3 cellular contexts compared by ENCODE assay signal in genomic region chr3:65935724-65936123, GRCh38.
A peak's percentile ranks its signal among the peaks of the same experiment; 100 is the strongest.
TF ChIP-seq lines count a peak whose summit lies in the region.

No MANE protein-coding gene starts in this region.

TF ChIP-seq in HEK293, 187 proteins besides CTCF, POLR2A, EP300 and RAD21:
- TF ChIP-seq ZNF623 (tag by site-specific recombination; IDR thresholded peaks at IDR 0.05) (no peak), REST (tag by site-specific recombination; IDR thresholded peaks at IDR 0.05) (peak; percentile 80)

TF ChIP-seq in GM12878, 131 proteins besides CTCF, POLR2A, EP300 and RAD21:
- TF ChIP-seq BACH1 (IDR thresholded peaks at IDR 0.05; ENCODE audit: borderline replicate concordance), result no peak
- peak; percentile 48; the same call in 1 of the 2 replicates for TF ChIP-seq REST (IDR thresholded peaks at IDR 0.05; ENCODE audit: low read depth, low read length)

TF ChIP-seq in HepG2, 621 proteins besides CTCF, POLR2A, EP300 and RAD21:
- TF ChIP-seq SRF (IDR thresholded peaks at IDR 0.05; ENCODE audit: low read depth, low read length) (0 out of 2 replicates have a peak, but pooled peaks have one; percentile 26), REST (IDR thresholded peaks at IDR 0.05; ENCODE audit: borderline replicate concordance in 1 of 2, low read depth in 1 of 2, low read length in 2 of 2) (peak in 1 of 2 experiments; percentile 83; a peak in 2 of 4 replicates), ZNF225 (CRISPR knock-in tag; IDR thresholded peaks at IDR 0.05) (no peak)
TF ChIP-seq in HepG2: peak in this region for 2.
